ENCODE assay signal across 8 cellular contexts in the genomic region with DNA sequence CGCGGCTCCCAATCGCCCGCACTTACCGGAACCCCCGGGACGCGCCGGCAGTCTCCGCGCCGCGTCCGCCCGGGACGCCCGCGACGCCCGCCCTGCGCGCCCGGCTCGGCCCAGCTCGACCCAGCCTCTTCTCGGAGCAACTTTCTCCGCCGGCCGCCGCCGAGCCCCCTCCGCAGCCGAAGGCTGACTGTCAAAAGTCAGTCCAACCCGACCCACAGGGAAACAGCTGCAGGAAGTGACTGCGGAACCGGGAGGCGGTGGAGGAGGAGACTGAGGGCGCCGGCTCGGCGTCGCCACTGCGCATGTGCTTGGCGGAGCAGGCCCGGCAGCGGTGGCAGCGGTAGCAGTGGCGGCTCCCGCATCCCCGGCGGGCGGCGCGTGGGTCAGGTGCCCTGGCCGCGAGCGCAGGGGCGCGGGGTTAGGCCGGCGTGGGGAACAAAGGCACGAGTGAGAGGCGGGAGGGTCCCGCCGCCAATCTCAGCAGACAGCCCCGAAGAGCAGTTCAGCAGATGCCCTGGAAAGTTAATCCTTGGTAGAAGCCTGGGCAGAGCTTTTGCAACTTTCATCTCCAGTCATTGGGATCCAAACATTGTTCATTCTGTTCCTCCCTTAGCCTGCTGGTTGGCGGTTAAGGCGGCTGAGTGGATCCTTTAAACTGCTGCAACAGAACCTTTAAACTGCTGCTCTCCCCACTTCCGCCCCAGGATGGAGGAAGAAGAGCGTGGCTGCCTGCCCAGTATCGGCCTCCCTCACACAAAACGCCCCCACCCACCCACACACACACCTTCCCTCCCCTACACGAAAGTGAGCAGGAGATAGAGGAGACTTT. TPM values are rescaled to one million over a fixed set of nuclear protein-coding genes. Genes with fewer than 3 reads are reported as not detected.
DNase-seq lines count a peak whose midpoint lies in the region; ATAC-seq and TF ChIP-seq lines count a peak whose summit lies in the region.

A gene with protein sequence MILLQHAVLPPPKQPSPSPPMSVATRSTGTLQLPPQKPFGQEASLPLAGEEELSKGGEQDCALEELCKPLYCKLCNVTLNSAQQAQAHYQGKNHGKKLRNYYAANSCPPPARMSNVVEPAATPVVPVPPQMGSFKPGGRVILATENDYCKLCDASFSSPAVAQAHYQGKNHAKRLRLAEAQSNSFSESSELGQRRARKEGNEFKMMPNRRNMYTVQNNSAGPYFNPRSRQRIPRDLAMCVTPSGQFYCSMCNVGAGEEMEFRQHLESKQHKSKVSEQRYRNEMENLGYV (minus strand): TSS at position 241 of the 829 bp plus-strand sequence. CDS start 4,057 bp downstream, outside the sequence.

- no peaks in the 10 kb centered on the region for H3K27me3 ChIP-seq in BLaER1

- H3K36me3 ChIP-seq in BLaER1, result peaks cover 14% of the 10 kb centered on the region

- no peak for TF ChIP-seq POLR2A in lower leg skin (IDR thresholded peaks at IDR 0.05)

- H3K9me3 ChIP-seq in BLaER1, result no peaks in the 10 kb centered on the region

- H3K9ac ChIP-seq in BLaER1, result peak within 1 kb of the TSS; percentile 86

- H3K27ac ChIP-seq in BLaER1, result peak within 1 kb of the TSS; percentile 92

- TF ChIP-seq CTCF in lower leg skin (IDR thresholded peaks at IDR 0.05), result no peak

- peak; percentile 83 for ATAC-seq in GM19324 (IDR thresholded peaks at IDR 0.05; ENCODE audit: low FRiP score, unreplicated experiment)
- peak; percentile 62 for ATAC-seq in HG03460 (IDR thresholded peaks at IDR 0.05; ENCODE audit: unreplicated experiment)

- H3K4me2 ChIP-seq in BLaER1, result peak within 1 kb of the TSS; percentile 91

- peaks cover 69% of the 10 kb centered on the region for H3K4me1 ChIP-seq in BLaER1

- DNase-seq in NCI-H526 treated with DMSO at 0.1 percent for 48 hours (lab: John Stamatoyannopoulos, UW), result peak; percentile 61
- peak; percentile 73 to 83 for DNase-seq in activated CD4-positive, alpha-beta T cell treated with anti-CD3 and anti-CD28 coated beads, Interleukin-2, amount 50 U/mL, for 24 hours (ENCODE audit: low read depth in 1 of 2, low spot score in 1 of 2)
- DNase-seq in dermis microvascular lymphatic vessel endothelial cell (ENCODE audit: low read depth in 2 of 2), result peak; percentile 81 to 92
- peak; percentile 78 to 97 for DNase-seq in lower leg skin (ENCODE audit: low spot score in 2 of 2)
- DNase-seq in stimulated activated CD4-positive, alpha-beta T cell treated with anti-CD3 and anti-CD28 coated beads, Interleukin-4, amount 100 ng/mL, for 48 hours (ENCODE audit: low read depth in 2 of 2), result peak; percentile 71 to 80

- intact Hi-C loops in lower leg skin (cut with DNase I; ENCODE audit: low total_unique reads), result no loop called here

- 1 to 2% methylated on average over 58 to 64 of the region's 73 CpGs for WGBS in lower leg skin, 2 donors

- peak within 1 kb of the TSS; percentile 85 for H3K4me3 ChIP-seq in BLaER1
- peak within 1 kb of the TSS; percentile 89 for H3K4me3 ChIP-seq in lower leg skin (ENCODE audit: low read depth, poor library complexity, severe bottlenecking)

- peaks cover 15% of the 10 kb centered on the region; the same call in 1 of the 2 replicates for H4K20me1 ChIP-seq in BLaER1

RNA-seq across cellular contexts. Expression of the gene that starts here (rescaled TPM):
- total RNA-seq in dermis microvascular lymphatic vessel endothelial cell (17.1 and 27.1 TPM in 2 replicates), lower leg skin (10 to 100 TPM in 2 of 4 donors, 1 to 10 TPM in 2; 6.3 to 11.2 (median 10.2) TPM)

Comparison
In these comparisons a context has a peak if more than half of its experiments do, and no peak if none do; other contexts are left out.
1. Peak in every context shown above with its lines: DNase-seq, ATAC-seq, H3K4me3 ChIP-seq and H3K27ac ChIP-seq.